Comparison of ENCODE assay signal across 1 cellular context in genomic region chr4:57614533-57614932, GRCh38.
TF ChIP-seq lines count a peak whose summit lies in the region.

No MANE protein-coding gene starts in this region.

TF ChIP-seq in H1, 55 proteins besides CTCF, POLR2A, EP300 and RAD21:
- TF ChIP-seq CBX8 (IDR thresholded peaks at IDR 0.05; ENCODE audit: borderline replicate concordance, low read depth, low read length) (no peak), SP4 (IDR thresholded peaks at IDR 0.05; ENCODE audit: low read length) (no peak)
